ENCODE assay signal across 22 cellular contexts in the genomic region with DNA sequence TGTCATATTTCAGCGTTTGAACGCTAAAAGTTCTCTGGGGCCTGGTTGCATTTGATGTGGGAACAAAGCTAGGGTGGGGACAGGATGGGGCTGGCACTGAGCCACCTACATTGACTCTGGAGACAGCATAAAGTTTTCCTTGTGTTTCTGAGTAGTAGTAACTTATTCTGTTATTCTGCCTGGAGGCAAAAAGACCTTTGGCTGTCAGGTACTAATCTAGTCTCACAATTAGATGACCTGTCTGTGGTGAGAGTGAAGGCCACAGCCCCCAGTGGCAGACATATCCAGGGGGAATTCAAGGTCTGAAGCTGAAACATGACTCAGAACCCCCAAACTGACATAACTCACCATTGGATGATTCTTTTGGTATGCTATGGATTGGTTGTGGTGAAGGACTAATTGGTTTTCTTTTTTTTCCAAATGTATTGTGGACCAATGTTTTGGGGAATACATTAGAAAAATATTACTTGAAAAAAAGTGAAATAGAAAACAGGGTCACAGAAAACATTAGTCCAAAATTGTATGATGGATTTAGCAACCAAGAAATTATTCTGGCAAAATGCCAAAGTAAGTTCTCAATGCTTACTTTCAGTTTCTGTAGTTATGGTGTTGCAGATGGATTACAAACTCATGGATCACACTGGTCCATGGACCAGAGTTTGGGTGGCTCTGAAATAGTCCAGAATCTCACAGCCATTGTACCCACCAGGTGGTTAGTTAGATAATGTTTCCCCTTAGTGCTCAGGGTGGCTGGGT. TPM values are rescaled to one million over a fixed set of nuclear protein-coding genes. Genes with fewer than 3 reads are reported as not detected.
DNase-seq lines count a peak whose midpoint lies in the region; ATAC-seq and TF ChIP-seq lines count a peak whose summit lies in the region.
"Had no signal": no experiment of that assay in that cellular context is flagged by ENCODE, and none has a peak within 500 bp of the region (broad histone marks: within the 10 kb centered on the region; RNA-seq: fewer than 3 reads in every experiment).

No MANE protein-coding gene starts in this region.

- H3K4me1 ChIP-seq in uterus, result peaks cover 0 to 6% of the 10 kb centered on the region in 2 donors
- H3K4me1 ChIP-seq: A549, colonic mucosa, parathyroid adenoma, SJCRH30, upper lobe of left lung had no signal

- H3K9me3 ChIP-seq in uterus, result no peaks in the 10 kb centered on the region
- H3K9me3 ChIP-seq: A549; BLaER1 treated with 17β-estradiol and CSF1 and Interleukin-3, amounts not matched to agents 10 nM and 100 nM; colonic mucosa; mucosa of descending colon; SJCRH30; upper lobe of left lung had no signal

- peak; percentile 9 for DNase-seq in NCI-H510A treated with DMSO at 0.1 percent for 48 hours (lab: John Stamatoyannopoulos, UW)
- DNase-seq in NCI-H510A (lab: John Stamatoyannopoulos, UW), result no peak
- peak; percentile 24 for DNase-seq in RPMI8226
- peak; percentile 55 for DNase-seq in fibroblast of mammary gland (ENCODE audit: low read depth)
- DNase-seq in nephron progenitor cell, result no peak
- DNase-seq in uterus, result no peak
- DNase-seq in immature natural killer cell, result no peak
- DNase-seq in activated naive CD8-positive, alpha-beta T cell treated with anti-CD3 and anti-CD28 coated beads, Interleukin-2, amount 50 U/mL, for 24 hours, result no peak
- DNase-seq: activated CD4-positive, alpha-beta T cell treated with anti-CD3 and anti-CD28 coated beads, Interleukin-2, amount 50 U/mL, for 1 hour; activated naive CD8-positive, alpha-beta T cell treated with anti-CD3 and anti-CD28 coated beads for 36 hours; colonic mucosa; GF-D8; mucosa of descending colon; NCI-H146; NCI-H774; upper lobe of left lung had no signal

- H3K9me3 Mint-ChIP-seq in nephron progenitor cell (peaks cover 3% of the 10 kb centered on the region), immature natural killer cell (peaks cover 0 to 6% (median 0%) of the 10 kb centered on the region in 6 donors)
- no peaks in the 10 kb centered on the region for H3K9me3 Mint-ChIP-seq in activated naive CD8-positive, alpha-beta T cell treated with anti-CD3 and anti-CD28 coated beads, Interleukin-2, amount 50 U/mL, for 24 hours
- H3K9me3 Mint-ChIP-seq: activated naive CD8-positive, alpha-beta T cell treated with anti-CD3 and anti-CD28 coated beads for 36 hours; activated T-helper 17 cell treated with anti-CD3 and anti-CD28 coated beads, Interleukin-2, amount 50 U/mL, for 72 hours had no signal

- no peak for ATAC-seq in activated naive CD8-positive, alpha-beta T cell treated with anti-CD3 and anti-CD28 coated beads, Interleukin-2, amount 50 U/mL, for 24 hours
- ATAC-seq: A549; activated T-helper 17 cell treated with anti-CD3 and anti-CD28 coated beads, Interleukin-2, amount 50 U/mL, for 72 hours; mucosa of descending colon had no signal

- H3K27ac Mint-ChIP-seq in nephron progenitor cell (peak overlapping the region; percentile 40), immature natural killer cell (no peak overlapping the region)
- H3K27ac Mint-ChIP-seq in activated naive CD8-positive, alpha-beta T cell treated with anti-CD3 and anti-CD28 coated beads, Interleukin-2, amount 50 U/mL, for 24 hours, result no peak overlapping the region
- H3K27ac Mint-ChIP-seq: activated naive CD8-positive, alpha-beta T cell treated with anti-CD3 and anti-CD28 coated beads for 36 hours; activated T-helper 17 cell treated with anti-CD3 and anti-CD28 coated beads, Interleukin-2, amount 50 U/mL, for 72 hours had no signal

- intact Hi-C loops in uterus (cut with DNase I; ENCODE audit: low total_unique reads), result no loop called here

- H3K36me3 ChIP-seq in uterus, result no peaks in the 10 kb centered on the region
- H3K36me3 ChIP-seq: BLaER1 treated with 17β-estradiol and CSF1 and Interleukin-3, amounts not matched to agents 10 nM and 100 nM; colonic mucosa; SJCRH30; upper lobe of left lung had no signal

- TF ChIP-seq CTCF in fibroblast of mammary gland (conservative IDR thresholded peaks at IDR 0.05; ENCODE audit: control insufficient read depth, insufficient read depth, low read depth, low read length), result no peak
- TF ChIP-seq CTCF in nephron progenitor cell (IDR thresholded peaks at IDR 0.05), result no peak
- no peak for TF ChIP-seq CTCF in uterus (IDR thresholded peaks at IDR 0.05)

- H3K27me3 Mint-ChIP-seq in nephron progenitor cell (ENCODE audit: low read depth, poor library complexity) (no peaks in the 10 kb centered on the region), immature natural killer cell (ENCODE audit: low read depth in 3 of 3) (peaks cover 5 to 9% (median 9%) of the 10 kb centered on the region in 3 donors)
- H3K27me3 Mint-ChIP-seq in activated naive CD8-positive, alpha-beta T cell treated with anti-CD3 and anti-CD28 coated beads, Interleukin-2, amount 50 U/mL, for 24 hours, result peaks cover 23% of the 10 kb centered on the region

- H3K27ac ChIP-seq in uterus, result no peak overlapping the region
- H3K27ac ChIP-seq: A549; BLaER1 treated with 17β-estradiol and CSF1 and Interleukin-3, amounts not matched to agents 10 nM and 100 nM; colonic mucosa; parathyroid adenoma; SJCRH30; upper lobe of left lung had no signal

- peaks cover 9% of the 10 kb centered on the region for H3K36me3 Mint-ChIP-seq in nephron progenitor cell (ENCODE audit: low read depth)
- H3K36me3 Mint-ChIP-seq in immature natural killer cell, result no peaks in the 10 kb centered on the region
- no peaks in the 10 kb centered on the region for H3K36me3 Mint-ChIP-seq in activated naive CD8-positive, alpha-beta T cell treated with anti-CD3 and anti-CD28 coated beads, Interleukin-2, amount 50 U/mL, for 24 hours (ENCODE audit: low read depth)
- H3K36me3 Mint-ChIP-seq: activated naive CD8-positive, alpha-beta T cell treated with anti-CD3 and anti-CD28 coated beads for 36 hours had no signal

- no peak overlapping the region for H3K4me3 ChIP-seq in fibroblast of mammary gland (ENCODE audit: control insufficient read depth, low read depth, low read length)
- H3K4me3 ChIP-seq in uterus, result no peak overlapping the region
- H3K4me3 ChIP-seq: A549; BLaER1 treated with 17β-estradiol and CSF1 and Interleukin-3, amounts not matched to agents 10 nM and 100 nM; colonic mucosa; mucosa of descending colon; SJCRH30; upper lobe of left lung had no signal

- H3K4me3 Mint-ChIP-seq in nephron progenitor cell (no peak overlapping the region), immature natural killer cell (no peak overlapping the region)
- no peak overlapping the region for H3K4me3 Mint-ChIP-seq in activated naive CD8-positive, alpha-beta T cell treated with anti-CD3 and anti-CD28 coated beads, Interleukin-2, amount 50 U/mL, for 24 hours
- H3K4me3 Mint-ChIP-seq: activated naive CD8-positive, alpha-beta T cell treated with anti-CD3 and anti-CD28 coated beads for 36 hours; activated T-helper 17 cell treated with anti-CD3 and anti-CD28 coated beads, Interleukin-2, amount 50 U/mL, for 72 hours had no signal

- no peaks in the 10 kb centered on the region for H3K27me3 ChIP-seq in uterus
- H3K27me3 ChIP-seq: colonic mucosa, SJCRH30, upper lobe of left lung had no signal

- no peak for TF ChIP-seq POLR2A in uterus (IDR thresholded peaks at IDR 0.05)

- H3K4me1 Mint-ChIP-seq in nephron progenitor cell (peaks cover 95% of the 10 kb centered on the region), immature natural killer cell (no peaks in the 10 kb centered on the region)
- no peaks in the 10 kb centered on the region for H3K4me1 Mint-ChIP-seq in activated naive CD8-positive, alpha-beta T cell treated with anti-CD3 and anti-CD28 coated beads, Interleukin-2, amount 50 U/mL, for 24 hours
- H3K4me1 Mint-ChIP-seq: activated naive CD8-positive, alpha-beta T cell treated with anti-CD3 and anti-CD28 coated beads for 36 hours; activated T-helper 17 cell treated with anti-CD3 and anti-CD28 coated beads, Interleukin-2, amount 50 U/mL, for 72 hours had no signal

RNA-seq across cellular contexts. Expression of gene SALL1, which starts 10.5 kb away (rescaled TPM):
- 10 to 100 TPM in 2 of 4 donors, 1 to 10 TPM in 2; 2.1 to 56.0 (median 9.5) TPM for total RNA-seq in uterus
- not detected for polyA plus RNA-seq in immature natural killer cell
- total RNA-seq: activated naive CD8-positive, alpha-beta T cell treated with anti-CD3 and anti-CD28 coated beads for 36 hours; activated T-helper 17 cell treated with anti-CD3 and anti-CD28 coated beads, Interleukin-2, amount 50 U/mL, for 72 hours; T-helper 1 cell treated with Interleukin-12 subunit alpha and Interleukin-12 subunit beta and Interleukin-4 antibody, amounts not matched to agents 30 ng/mL and 1 ng/mL, for 36 hours had no signal

Comparison
In these comparisons a context has a peak if more than half of its experiments do, and no peak if none do; other contexts are left out.
1. DNase-seq: peak in NCI-H510A treated with DMSO at 0.1 percent for 48 hours (single experiment), RPMI8226 (single experiment) and fibroblast of mammary gland (single experiment); none in NCI-H510A (single experiment), nephron progenitor cell (single experiment), uterus (0 of 2), immature natural killer cell (0 of 3) and activated naive CD8-positive, alpha-beta T cell treated with anti-CD3 and anti-CD28 coated beads, Interleukin-2, amount 50 U/mL, for 24 hours (single experiment).